In genomic region chr11:7673724-7674434, GRCh38 we compare ENCODE assay signal across 1 cellular context.
TF ChIP-seq lines count a peak whose summit lies in the region.

No MANE protein-coding gene starts in this region.

TF ChIP-seq in HCT116, 20 proteins besides CTCF, POLR2A, EP300 and RAD21 (continued from another document):
- TF ChIP-seq REST (IDR thresholded peaks at IDR 0.05; ENCODE audit: low read depth) (no peak), YY1 (IDR thresholded peaks at IDR 0.05; ENCODE audit: extremely low read depth, insufficient replicate concordance, low read depth, low read length) (no peak), ZNF274 (IDR thresholded peaks at IDR 0.05; ENCODE audit: low read depth, low read length) (no peak)
